9 cellular contexts compared by ENCODE assay signal in the genomic region with DNA sequence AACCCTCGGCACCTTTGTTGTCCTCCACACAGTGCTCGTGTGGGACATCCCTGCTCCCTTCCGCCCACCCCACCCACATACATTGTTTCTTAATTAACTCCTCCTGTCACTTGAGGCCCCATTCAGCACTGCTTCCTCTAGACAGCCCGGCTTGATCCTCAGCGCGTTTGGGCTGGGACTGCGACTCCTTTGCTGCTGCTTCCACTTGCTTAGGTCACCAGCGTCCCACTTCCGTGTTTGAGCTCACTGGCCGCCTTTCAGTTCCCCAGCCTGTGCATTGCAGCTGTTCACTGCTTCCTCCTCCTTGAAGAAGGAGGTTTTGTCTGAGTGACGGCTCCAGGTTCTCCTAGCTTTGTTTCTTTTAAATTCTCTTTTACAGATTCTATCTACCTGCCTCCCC. TPM values are rescaled to one million over a fixed set of nuclear protein-coding genes. Genes with fewer than 3 reads are reported as not detected.
DNase-seq lines count a peak whose midpoint lies in the region; ATAC-seq, FAIRE-seq and TF ChIP-seq lines count a peak whose summit lies in the region.
"Had no signal": no experiment of that assay in that cellular context is flagged by ENCODE, and none has a peak within 500 bp of the region (broad histone marks: within the 10 kb centered on the region; RNA-seq: fewer than 3 reads in every experiment).

No MANE protein-coding gene starts in this region.

- intact Hi-C loops in testis (cut with DNase I; ENCODE audit: low total_unique reads): no loop called here

- peak; percentile 69 for ATAC-seq in GM19328 (IDR thresholded peaks at IDR 0.05; ENCODE audit: unreplicated experiment)
- peak; percentile 65 for ATAC-seq in HG03439 (IDR thresholded peaks at IDR 0.05; ENCODE audit: unreplicated experiment)

- no peak overlapping the region for H2BK120ac ChIP-seq in H1 (replicated peaks; ENCODE audit: low read depth, low read length)

- no peak overlapping the region for H4K91ac ChIP-seq in H1 (replicated peaks; ENCODE audit: insufficient read length, low read length)

- peaks cover 56 to 72% of the 10 kb centered on the region in 2 experiments for H4K20me1 ChIP-seq in H1 (replicated peaks in 1 of 2; ENCODE audit: control insufficient read depth in 1 of 2, insufficient read depth in 2 of 2, low read length in 2 of 2)

- TF ChIP-seq POLR2A in H1 (IDR thresholded peaks at IDR 0.05; ENCODE audit: control extremely low read depth in 1 of 2, low read depth in 2 of 2, low read length in 2 of 2) (no peak), testis (IDR thresholded peaks at IDR 0.05) (no peak)

- H3K27ac Mint-ChIP-seq in activated CD4-positive, alpha-beta T cell treated with anti-CD3 and anti-CD28 coated beads, Interleukin-2, amount 10 ng/mL, durations not matched to agents 7 days and 5 days: peak overlapping the region; percentile 71

- peaks cover 73% of the 10 kb centered on the region for H3K4me1 Mint-ChIP-seq in activated CD4-positive, alpha-beta T cell treated with anti-CD3 and anti-CD28 coated beads, Interleukin-2, amount 10 ng/mL, durations not matched to agents 7 days and 5 days

- peaks cover 75 to 97% of the 10 kb centered on the region in 2 experiments for H3K79me2 ChIP-seq in H1 (ENCODE audit: control insufficient read depth in 1 of 2, insufficient read depth in 2 of 2, low read length in 2 of 2)

- H3K36me3 ChIP-seq in H1 (ENCODE audit: control insufficient read depth in 2 of 4, insufficient read depth in 4 of 4, low read length in 3 of 4) (peaks cover 0 to 8% (median 3%) of the 10 kb centered on the region in 4 experiments; a peak in 4 of 8 replicates), testis (ENCODE audit: low read depth, missing control alignments) (no peaks in the 10 kb centered on the region)

- H3K9ac ChIP-seq in H1 (replicated peaks in 1 of 4; ENCODE audit: extremely low read depth in 1 of 4, low read depth in 3 of 4, low read length in 3 of 4): no peak overlapping the region

- no peak for TF ChIP-seq EP300 in H1 (IDR thresholded peaks at IDR 0.05; ENCODE audit: borderline replicate concordance in 1 of 2, low read depth in 2 of 2, low read length in 2 of 2)

- H3K23ac ChIP-seq in H1 (ENCODE audit: insufficient read length): no peak overlapping the region

- H3K27me3 Mint-ChIP-seq in activated CD4-positive, alpha-beta T cell treated with anti-CD3 and anti-CD28 coated beads, Interleukin-2, amount 10 ng/mL, durations not matched to agents 7 days and 5 days: no peaks in the 10 kb centered on the region

- TF ChIP-seq CTCF in H1 (IDR thresholded peaks at IDR 0.05; ENCODE audit: control extremely low read depth in 1 of 3, insufficient read depth in 1 of 3, low read depth in 1 of 3, low read length in 3 of 3) (no peak), testis (IDR thresholded peaks at IDR 0.05) (no peak)

- no peak overlapping the region for H3K4ac ChIP-seq in H1 (replicated peaks; ENCODE audit: insufficient read length, low read depth, low read length)

- no peak overlapping the region for H3K18ac ChIP-seq in H1 (ENCODE audit: extremely low read depth, low read length)

- H2AK5ac ChIP-seq in H1 (ENCODE audit: low read depth, low read length): no peak overlapping the region

- CTCF ChIA-PET in activated CD4-positive, alpha-beta T cell treated with anti-CD3 and anti-CD28 coated beads, Interleukin-2, amount 10 ng/mL, durations not matched to agents 7 days and 5 days (lab: Charles Lee): interaction anchor here (0.6 to 1.9 kb wide), 7 partner anchors 8 to 265 kb away, joined by 3 to 5 read pairs (median 4); no protein-coding TSS in a partner anchor
- CTCF ChIA-PET in H1 (lab: Charles Lee; ENCODE audit: partially characterized antibody): interaction anchor here (1.5 to 1.9 kb wide), 2 partner anchors 11 to 43 kb away, joined by 5 to 6 read pairs; no protein-coding TSS in a partner anchor

- H3K27me3 ChIP-seq in H1 (replicated peaks in 1 of 4; ENCODE audit: control insufficient read depth in 3 of 4, extremely low read depth in 1 of 4, insufficient read depth in 3 of 4, low read length in 3 of 4) (no peaks in the 10 kb centered on the region), testis (no peaks in the 10 kb centered on the region)
- H3K27me3 ChIP-seq: SJSA1 had no signal

- no peak overlapping the region for H3K4me2 ChIP-seq in H1 (ENCODE audit: insufficient read depth in 1 of 2, low read depth in 2 of 2, low read length in 2 of 2)

- no peak overlapping the region for H3K27ac ChIP-seq in H1 (ENCODE audit: low read depth, low read length)
- no peak overlapping the region for H3K27ac ChIP-seq in testis
- H3K27ac ChIP-seq: SJSA1 had no signal

- POLR2A ChIA-PET in activated CD4-positive, alpha-beta T cell treated with anti-CD3 and anti-CD28 coated beads, Interleukin-2, amount 10 ng/mL, durations not matched to agents 7 days and 5 days (lab: Charles Lee): interaction anchor here (0.6 to 0.9 kb wide), 3 partner anchors 16 to 52 kb away, joined by 4 to 5 read pairs (median 5); partner anchors contain the start of gene RNF4
- POLR2A ChIA-PET in H1 (lab: Charles Lee; ENCODE audit: partially characterized antibody): interaction anchor here (1.4 to 2.0 kb wide), 3 partner anchors 13 to 51 kb away, joined by 4 to 10 read pairs (median 6); partner anchors contain the start of genes FAM193A and RNF4

- no peak overlapping the region for H2BK12ac ChIP-seq in H1 (ENCODE audit: low read depth, low read length)

- H3K4me3 Mint-ChIP-seq in activated CD4-positive, alpha-beta T cell treated with anti-CD3 and anti-CD28 coated beads, Interleukin-2, amount 10 ng/mL, durations not matched to agents 7 days and 5 days: peak overlapping the region; percentile 33

- no peaks in the 10 kb centered on the region for H3K9me3 ChIP-seq in H1 (ENCODE audit: insufficient read depth in 2 of 2, low read depth in 1 of 2, low read length in 1 of 2)
- H3K9me3 ChIP-seq in testis: no peaks in the 10 kb centered on the region
- H3K9me3 ChIP-seq: SJSA1 had no signal

- no peak for TF ChIP-seq RAD21 in H1 (IDR thresholded peaks at IDR 0.05 in 1 of 2, conservative IDR thresholded peaks at IDR 0.05 in 1 of 2; ENCODE audit: low read depth in 2 of 2, low read length in 2 of 2)

- H2AFZ ChIP-seq in H1 (ENCODE audit: low read length): no peak overlapping the region

- no peak overlapping the region for H2BK20ac ChIP-seq in H1 (ENCODE audit: low read length)

- peaks cover 22% of the 10 kb centered on the region for H3K79me1 ChIP-seq in H1 (ENCODE audit: low read depth, low read length)

- H3K56ac ChIP-seq in H1 (replicated peaks; ENCODE audit: insufficient read length, low read depth, low read length): no peak overlapping the region

- no peak overlapping the region for H4K5ac ChIP-seq in H1 (ENCODE audit: insufficient read length, low read depth, low read length)

- H4K8ac ChIP-seq in H1 (ENCODE audit: extremely low read depth, insufficient read depth, low read length): no peak overlapping the region

- no peak for FAIRE-seq in H1 (lab: Jason Lieb, UNC)

- peaks cover 22% of the 10 kb centered on the region for H3K36me3 Mint-ChIP-seq in activated CD4-positive, alpha-beta T cell treated with anti-CD3 and anti-CD28 coated beads, Interleukin-2, amount 10 ng/mL, durations not matched to agents 7 days and 5 days (ENCODE audit: low read depth)

- H3K4me1 ChIP-seq in H1 (replicated peaks in 1 of 4; ENCODE audit: control insufficient read depth in 3 of 4, insufficient read depth in 4 of 4, low read length in 3 of 4) (peaks cover 1 to 8% (median 3%) of the 10 kb centered on the region in 4 experiments; a peak in 5 of 7 replicates), testis (peaks cover 35% of the 10 kb centered on the region)
- H3K4me1 ChIP-seq: SJSA1 had no signal

- peak overlapping the region; percentile 8; the same call in 1 of the 2 replicates for H2BK5ac ChIP-seq in H1 (ENCODE audit: low read depth, low read length)

- 89% methylated on average over 11 of the region's 11 CpGs; no CpG with 5 or more reads in 1 of the 2 experiments for WGBS in H1 (ENCODE audit: extremely low coverage in 1 of 2, insufficient coverage in 1 of 2, insufficient read length in 1 of 2, insufficient replicate concordance in 2 of 2, low coverage in 1 of 2, low lambda C conversion rate in 2 of 2, missing lambda C conversion rate in 1 of 2), 2 experiments
- 50 to 52% methylated on average over 11 of the region's 11 CpGs for WGBS in testis, 2 donors

- no peak overlapping the region for H2BK15ac ChIP-seq in H1 (ENCODE audit: low read length)

- H3K9me3 Mint-ChIP-seq in activated CD4-positive, alpha-beta T cell treated with anti-CD3 and anti-CD28 coated beads, Interleukin-2, amount 10 ng/mL, durations not matched to agents 7 days and 5 days: no peaks in the 10 kb centered on the region

- DNase-seq in activated CD4-positive, alpha-beta T cell treated with anti-CD3 and anti-CD28 coated beads, Interleukin-2, amount 10 ng/mL, durations not matched to agents 7 days and 5 days: peak; percentile 84
- DNase-seq in H1 (ENCODE audit: low read depth in 1 of 2, low spot score in 2 of 2) (no peak), nucleus accumbens (lab: John Stamatoyannopoulos, UW) (peak in 42 of 56 donors; percentile 2 to 68 (median 30)), testis (peak; percentile 76), islet precursor cell (no peak), COR-L47 (lab: John Stamatoyannopoulos, UW) (no peak)

- H3K14ac ChIP-seq in H1 (ENCODE audit: insufficient read length): no peak overlapping the region

- H3K23me2 ChIP-seq in H1 (ENCODE audit: low read depth, low read length): no peaks in the 10 kb centered on the region

- H3K4me3 ChIP-seq in H1 (ENCODE audit: extremely low read depth in 1 of 4, insufficient read depth in 2 of 4, low read depth in 3 of 4, low read length in 4 of 4): no peak overlapping the region
- no peak overlapping the region for H3K4me3 ChIP-seq in testis
- H3K4me3 ChIP-seq: SJSA1 had no signal

RNA-seq across cellular contexts. Expression of gene RNF4, which starts 16.1 kb away (rescaled TPM):
- 100 to 1,000 TPM in 1 of 2 experiments, 10 to 100 TPM in 1; 96.2 to 102 TPM for total RNA-seq in activated CD4-positive, alpha-beta T cell treated with anti-CD3 and anti-CD28 coated beads, Interleukin-2, amount 10 ng/mL, durations not matched to agents 7 days and 5 days
- 75.0 and 78.9 TPM in 2 replicates for total RNA-seq in H1 (2021; fragmentation: NEBNext Ultra II Directional; extraction: Animal tissue kit (Norgen Biotek cat#: 25700))
- polyA plus RNA-seq in H1 (2011; rRNA removed): 68.2 and 70.5 TPM in 2 replicates
- polyA plus RNA-seq in H1 (2011; cell fraction: cytosol; rRNA removed): 87.3 TPM
- 69.7 TPM for polyA plus RNA-seq in H1 (2011; cell fraction: nucleus; rRNA removed)
- polyA plus RNA-seq in H1 (2012, experiment 1 of 2): 60.0 to 63.7 TPM (median 62.1 TPM) in 4 replicates
- polyA plus RNA-seq in H1 (2012, experiment 2 of 2): 36.0 TPM
- 49.9 TPM for polyA plus RNA-seq in H1 (2013, experiment 1 of 2)
- 51.6 TPM for polyA plus RNA-seq in H1 (2013, experiment 2 of 2)
- 98.4 and 122 TPM in 2 replicates for polyA minus RNA-seq in H1 (2011; rRNA and poly(A)+ RNA removed)
- 68.6 TPM for polyA minus RNA-seq in H1 (2011; cell fraction: cytosol; rRNA and poly(A)+ RNA removed)
- polyA minus RNA-seq in H1 (2011; cell fraction: nucleus; rRNA and poly(A)+ RNA removed): 76.8 TPM
- total RNA-seq in testis: 10 to 100 TPM; 61.3 to 68.3 TPM
- 69.8 TPM for polyA plus RNA-seq in testis (ENCODE audit: insufficient read depth, low read depth, low replicate concordance)

RNA-seq across cellular contexts. Expression of gene FAM193A, which starts 51.5 kb away (rescaled TPM):
- 10 to 100 TPM; 33.2 to 35.5 TPM for total RNA-seq in activated CD4-positive, alpha-beta T cell treated with anti-CD3 and anti-CD28 coated beads, Interleukin-2, amount 10 ng/mL, durations not matched to agents 7 days and 5 days
- total RNA-seq in H1 (2021; fragmentation: NEBNext Ultra II Directional; extraction: Animal tissue kit (Norgen Biotek cat#: 25700)): 26.2 and 27.2 TPM in 2 replicates
- polyA plus RNA-seq in H1 (2011; rRNA removed) (8.7 and 12.5 TPM in 2 replicates), testis (ENCODE audit: insufficient read depth, low read depth, low replicate concordance) (50.4 TPM)
- 7.3 TPM for polyA plus RNA-seq in H1 (2011; cell fraction: cytosol; rRNA removed)
- polyA plus RNA-seq in H1 (2011; cell fraction: nucleus; rRNA removed): 20.6 TPM
- polyA plus RNA-seq in H1 (2012, experiment 1 of 2): 16.4 to 18.6 TPM (median 17.4 TPM) in 4 replicates
- 6.2 TPM for polyA plus RNA-seq in H1 (2012, experiment 2 of 2)
- polyA plus RNA-seq in H1 (2013, experiment 1 of 2): 11.8 TPM
- 11.5 TPM for polyA plus RNA-seq in H1 (2013, experiment 2 of 2)
- 17.7 and 19.2 TPM in 2 replicates for polyA minus RNA-seq in H1 (2011; rRNA and poly(A)+ RNA removed)
- polyA minus RNA-seq in H1 (2011; cell fraction: cytosol; rRNA and poly(A)+ RNA removed): 21.1 TPM
- polyA minus RNA-seq in H1 (2011; cell fraction: nucleus; rRNA and poly(A)+ RNA removed): 28.0 TPM
- total RNA-seq in testis: 10 to 100 TPM; 78.7 to 92.4 TPM

Comparison
In these comparisons a context has a peak if more than half of its experiments do, and no peak if none do; other contexts are left out.
1. DNase-seq: peak in activated CD4-positive, alpha-beta T cell treated with anti-CD3 and anti-CD28 coated beads, Interleukin-2, amount 10 ng/mL, durations not matched to agents 7 days and 5 days (single experiment), nucleus accumbens (42 of 56) and testis (single experiment); none in H1 (0 of 2), islet precursor cell (single experiment) and COR-L47 (single experiment).